In the genomic region with DNA sequence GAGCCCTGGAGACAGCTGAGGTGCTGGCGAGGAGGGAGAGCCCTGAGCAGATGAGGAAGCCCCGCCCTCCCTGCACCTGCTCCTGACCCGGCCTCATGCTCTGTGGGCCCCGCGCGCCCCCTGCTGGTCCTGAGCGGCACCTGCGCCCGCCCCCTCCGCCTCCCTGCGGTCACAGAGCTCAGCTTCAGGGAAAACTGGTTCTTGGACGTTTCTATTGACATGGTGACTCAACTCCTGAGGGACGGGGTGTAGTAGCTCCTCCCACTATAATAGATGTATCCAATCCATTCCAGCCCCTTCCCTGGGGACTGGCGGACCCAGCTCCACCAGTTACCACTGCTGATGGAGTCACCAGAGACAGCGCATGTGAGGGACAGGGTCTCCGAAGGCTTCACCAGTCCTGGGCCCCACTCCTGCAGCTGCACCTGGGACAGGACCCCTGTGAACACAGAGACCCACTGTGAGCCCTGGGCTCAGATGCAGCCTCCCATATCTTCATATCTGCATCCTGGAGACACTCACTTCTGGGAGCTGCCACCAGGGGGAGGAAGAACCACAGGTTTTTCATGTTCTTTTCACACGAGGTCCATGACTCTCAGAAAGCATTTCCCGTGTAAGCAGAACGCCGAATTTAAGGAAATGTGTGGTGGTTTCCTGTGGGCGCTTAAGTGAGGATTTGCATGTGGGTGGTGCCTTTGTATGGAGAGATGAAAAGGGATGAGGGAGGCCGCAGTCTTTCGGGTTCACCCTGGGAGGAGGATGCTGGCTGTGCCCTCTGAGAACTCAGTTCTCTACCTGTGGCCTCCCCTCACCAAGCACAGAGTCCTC, we compare ENCODE assay signal across 8 cellular contexts.
DNase-seq lines count a peak whose midpoint lies in the region; ATAC-seq, FAIRE-seq and TF ChIP-seq lines count a peak whose summit lies in the region.

No MANE protein-coding gene starts in this region.

- H3K4me1 Mint-ChIP-seq in IgD-negative memory B cell, result peaks cover 13 to 22% (median 17%) of the 10 kb centered on the region in 3 donors

- peak; percentile 54 to 64 for TF ChIP-seq RAD21 in A549 (conservative IDR thresholded peaks at IDR 0.05 in 1 of 2, IDR thresholded peaks at IDR 0.05 in 1 of 2)

- no peaks in the 10 kb centered on the region for H4K20me1 ChIP-seq in keratinocyte (ENCODE audit: control insufficient read depth, extremely low read depth, insufficient read depth, low read length)

- H3K36me3 Mint-ChIP-seq in IgD-negative memory B cell, result peaks cover 2% of the 10 kb centered on the region

- no peak for TF ChIP-seq EP300 in A549 (IDR thresholded peaks at IDR 0.05)

- no peaks in the 10 kb centered on the region for H3K36me3 ChIP-seq in keratinocyte (ENCODE audit: control insufficient read depth in 2 of 2, extremely low read depth in 1 of 2, insufficient read depth in 2 of 2, low read length in 2 of 2)

- no peak for FAIRE-seq in A549 (lab: Jason Lieb, UNC)
- FAIRE-seq in keratinocyte (lab: Jason Lieb, UNC), result no peak

- dilution Hi-C loops in keratinocyte (cut with MboI; ENCODE audit: extremely low pct_ligation_motif_present, low sequenced_read_pairs), result no loop called here

- peaks cover 20% of the 10 kb centered on the region for H3K27me3 Mint-ChIP-seq in IgD-negative memory B cell

- H3K4me1 ChIP-seq in A549 (no peaks in the 10 kb centered on the region), keratinocyte (ENCODE audit: control insufficient read depth, extremely low read depth, insufficient read depth, low read length) (no peaks in the 10 kb centered on the region)

- no peaks in the 10 kb centered on the region for H3K79me2 ChIP-seq in keratinocyte (ENCODE audit: control insufficient read depth, insufficient read depth, low read length)

- H3K9me3 ChIP-seq in A549, result no peaks in the 10 kb centered on the region
- H3K9me3 ChIP-seq in keratinocyte (ENCODE audit: control insufficient read depth, low read depth, low read length), result no peaks in the 10 kb centered on the region

- H3K27ac Mint-ChIP-seq in IgD-negative memory B cell, result peak overlapping the region; percentile 43 to 66 (median 59)

- CTCF ChIA-PET in A549 (lab: Yijun Ruan, JAX), result interaction anchor here (0.6 to 2.3 kb wide), 17 partner anchors 9 to 437 kb away, joined by 3 to 15 read pairs (median 4); no protein-coding TSS in a partner anchor

- no peak overlapping the region for H2AFZ ChIP-seq in keratinocyte (ENCODE audit: control insufficient read depth, low read length)

- 15% methylated on average over 17 of the region's 23 CpGs for WGBS in A549 (ENCODE audit: missing lambda C conversion rate)

- H3K4me2 ChIP-seq in A549 (peak overlapping the region; percentile 57), keratinocyte (ENCODE audit: control insufficient read depth, extremely low read depth, insufficient read depth, low read depth, low read length) (no peak overlapping the region)

- peak; percentile 42 for TF ChIP-seq CTCF in A549 (IDR thresholded peaks at IDR 0.05)
- TF ChIP-seq CTCF in keratinocyte (optimal IDR thresholded peaks at IDR 0.05 in 1 of 3, IDR thresholded peaks at IDR 0.05 in 1 of 3, conservative IDR thresholded peaks at IDR 0.05 in 1 of 3; ENCODE audit: extremely low read depth in 1 of 3, insufficient read depth in 2 of 3, low read length in 3 of 3), result peak in 2 of 3 experiments; percentile 19 to 27

- H3K4me3 ChIP-seq in A549, result no peak overlapping the region
- no peak overlapping the region for H3K4me3 ChIP-seq in keratinocyte (ENCODE audit: control insufficient read depth in 2 of 3, extremely low read depth in 1 of 3, insufficient read depth in 2 of 3, low read depth in 1 of 3, low read length in 3 of 3)

- TF ChIP-seq POLR2A in A549 (IDR thresholded peaks at IDR 0.05; ENCODE audit: low read length), result no peak

- peak; percentile 93 to 94 for ATAC-seq in A549
- peak; percentile 70 for ATAC-seq in GM18511 (IDR thresholded peaks at IDR 0.05; ENCODE audit: unreplicated experiment)

- H3K9me3 Mint-ChIP-seq in IgD-negative memory B cell, result no peaks in the 10 kb centered on the region

- DNase-seq in A549 (ENCODE audit: low read depth in 1 of 2, low spot score in 1 of 2) (peak; percentile 53 to 83), SHP77 (lab: John Stamatoyannopoulos, UW) (peak; percentile 57 to 59), activated T-helper 1 cell treated with Interleukin-2 at 50 U/mL for 16 hours (ENCODE audit: low read depth) (peak; percentile 74), keratinocyte (ENCODE audit: low read depth, low spot score) (no peak), iPS-NIHi7 (ENCODE audit: extremely low spot score) (no peak)
- DNase-seq in stimulated activated CD8-positive, alpha-beta memory T cell treated with anti-CD3 and anti-CD28 coated beads, Interleukin-4, amount 100 ng/mL, for 48 hours, result peak; percentile 94

- H3K9ac ChIP-seq in keratinocyte (ENCODE audit: control insufficient read depth, extremely low read depth, insufficient read depth, low read length), result no peak overlapping the region

- H3K9me1 ChIP-seq in keratinocyte (ENCODE audit: control insufficient read depth, extremely low read depth, insufficient read depth, low read length), result no peaks in the 10 kb centered on the region

- H3K27ac ChIP-seq in A549 (no peak overlapping the region), keratinocyte (ENCODE audit: control insufficient read depth, insufficient read depth, low read length) (no peak overlapping the region)

- H3K4me3 Mint-ChIP-seq in IgD-negative memory B cell, result peak overlapping the region; percentile 63 to 92 (median 83)

- POLR2A ChIA-PET in A549 (lab: Yijun Ruan, JAX), result interaction anchor here (0.6 kb wide), 1 partner anchor 28 kb away, joined by 3 read pairs; no protein-coding TSS in a partner anchor

- no peaks in the 10 kb centered on the region for H3K27me3 ChIP-seq in keratinocyte (ENCODE audit: control insufficient read depth, extremely low read depth, insufficient read depth, low read length)

TF ChIP-seq in A549, 52 proteins besides CTCF, POLR2A, EP300 and RAD21:
- no peak for TF ChIP-seq NR3C1 (IDR thresholded peaks at IDR 0.05)
- peak; percentile 39; the same call in 1 of the 2 replicates for TF ChIP-seq E2F6 (IDR thresholded peaks at IDR 0.05; ENCODE audit: borderline replicate concordance, low read depth)
- no peak for TF ChIP-seq EHF (CRISPR knock-in tag; IDR thresholded peaks at IDR 0.05)
- TF ChIP-seq SMC3 (IDR thresholded peaks at IDR 0.05), result peak; percentile 37; the same call in 2 of the 3 replicates
- TF ChIP-seq HDAC2 (IDR thresholded peaks at IDR 0.05), result no peak
- TF ChIP-seq TFCP2L1 (CRISPR knock-in tag; IDR thresholded peaks at IDR 0.05), result no peak
- TF ChIP-seq HOXA7 (CRISPR knock-in tag; IDR thresholded peaks at IDR 0.05), result no peak
- TF ChIP-seq FOSL2 (IDR thresholded peaks at IDR 0.05), result no peak
- TF ChIP-seq FOSL2 (CRISPR knock-in tag; IDR thresholded peaks at IDR 0.05), result peak; percentile 17; the same call in 1 of the 2 replicates
- TF ChIP-seq, protein P1, sequence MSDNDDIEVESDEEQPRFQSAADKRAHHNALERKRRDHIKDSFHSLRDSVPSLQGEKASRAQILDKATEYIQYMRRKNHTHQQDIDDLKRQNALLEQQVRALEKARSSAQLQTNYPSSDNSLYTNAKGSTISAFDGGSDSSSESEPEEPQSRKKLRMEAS (IDR thresholded peaks at IDR 0.05), result peak; percentile 51; the same call in 1 of the 2 replicates

Comparison
In these comparisons a context has a peak if more than half of its experiments do, and no peak if none do; other contexts are left out.
1. DNase-seq: peak in A549 (2 of 2), SHP77 (2 of 2), activated T-helper 1 cell treated with Interleukin-2 at 50 U/mL for 16 hours (single experiment) and stimulated activated CD8-positive, alpha-beta memory T cell treated with anti-CD3 and anti-CD28 coated beads, Interleukin-4, amount 100 ng/mL, for 48 hours (single experiment); none in keratinocyte (single experiment) and iPS-NIHi7 (single experiment).